5 cellular contexts compared by ENCODE assay signal in genomic region chr13:46076827-46077226, GRCh38. TPM values are rescaled to one million over a fixed set of nuclear protein-coding genes. Genes with fewer than 3 reads are reported as not detected.
"Had no signal": no experiment of that assay in that cellular context is flagged by ENCODE, and none has a peak within 500 bp of the region (broad histone marks: within the 10 kb centered on the region; RNA-seq: fewer than 3 reads in every experiment).

No MANE protein-coding gene starts in this region.

- H3K4me3 ChIP-seq: GM23338 had no signal

- H2AFZ ChIP-seq: GM23338 had no signal

- DNase-seq: H9, HCEC 1CT had no signal

- ATAC-seq: GM23338 had no signal

- H3K4me2 ChIP-seq: GM23338 had no signal

RNA-seq across cellular contexts. Expression of gene CPB2, which starts 28.0 kb away (rescaled TPM):
- total RNA-seq: GM23338, H1, H9, HT-29 had no signal
- polyA plus RNA-seq: H1 had no signal
